In the genomic region with DNA sequence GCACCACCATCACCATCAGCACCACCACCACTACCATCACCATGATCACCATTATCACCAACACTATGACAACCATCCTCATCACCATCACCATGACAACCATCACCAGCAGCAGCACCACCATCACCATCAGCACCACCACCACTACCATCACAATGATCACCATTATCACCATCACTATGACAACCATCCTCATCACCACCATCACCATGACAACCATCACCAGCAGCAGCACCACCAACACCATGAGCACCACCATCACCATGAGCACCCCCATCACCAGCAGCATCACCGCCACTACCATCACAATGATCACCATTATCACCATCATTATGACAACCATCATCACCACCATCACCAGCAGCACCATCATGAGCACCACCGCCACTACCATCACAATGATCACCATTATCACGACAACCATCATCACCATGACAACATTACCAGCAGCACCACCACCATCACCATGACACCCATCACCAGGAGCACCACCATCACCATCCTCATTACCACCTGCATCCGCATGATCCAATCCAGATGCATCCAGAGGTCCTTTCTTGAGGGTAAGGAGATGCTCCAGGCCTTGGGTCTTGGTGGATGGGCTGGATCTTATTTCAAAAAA, we compare ENCODE assay signal across 1 cellular context.
TF ChIP-seq lines count a peak whose summit lies in the region.

No MANE protein-coding gene starts in this region.

TF ChIP-seq in GM23338, 12 proteins besides CTCF, POLR2A, EP300 and RAD21:
- TF ChIP-seq, protein P1, sequence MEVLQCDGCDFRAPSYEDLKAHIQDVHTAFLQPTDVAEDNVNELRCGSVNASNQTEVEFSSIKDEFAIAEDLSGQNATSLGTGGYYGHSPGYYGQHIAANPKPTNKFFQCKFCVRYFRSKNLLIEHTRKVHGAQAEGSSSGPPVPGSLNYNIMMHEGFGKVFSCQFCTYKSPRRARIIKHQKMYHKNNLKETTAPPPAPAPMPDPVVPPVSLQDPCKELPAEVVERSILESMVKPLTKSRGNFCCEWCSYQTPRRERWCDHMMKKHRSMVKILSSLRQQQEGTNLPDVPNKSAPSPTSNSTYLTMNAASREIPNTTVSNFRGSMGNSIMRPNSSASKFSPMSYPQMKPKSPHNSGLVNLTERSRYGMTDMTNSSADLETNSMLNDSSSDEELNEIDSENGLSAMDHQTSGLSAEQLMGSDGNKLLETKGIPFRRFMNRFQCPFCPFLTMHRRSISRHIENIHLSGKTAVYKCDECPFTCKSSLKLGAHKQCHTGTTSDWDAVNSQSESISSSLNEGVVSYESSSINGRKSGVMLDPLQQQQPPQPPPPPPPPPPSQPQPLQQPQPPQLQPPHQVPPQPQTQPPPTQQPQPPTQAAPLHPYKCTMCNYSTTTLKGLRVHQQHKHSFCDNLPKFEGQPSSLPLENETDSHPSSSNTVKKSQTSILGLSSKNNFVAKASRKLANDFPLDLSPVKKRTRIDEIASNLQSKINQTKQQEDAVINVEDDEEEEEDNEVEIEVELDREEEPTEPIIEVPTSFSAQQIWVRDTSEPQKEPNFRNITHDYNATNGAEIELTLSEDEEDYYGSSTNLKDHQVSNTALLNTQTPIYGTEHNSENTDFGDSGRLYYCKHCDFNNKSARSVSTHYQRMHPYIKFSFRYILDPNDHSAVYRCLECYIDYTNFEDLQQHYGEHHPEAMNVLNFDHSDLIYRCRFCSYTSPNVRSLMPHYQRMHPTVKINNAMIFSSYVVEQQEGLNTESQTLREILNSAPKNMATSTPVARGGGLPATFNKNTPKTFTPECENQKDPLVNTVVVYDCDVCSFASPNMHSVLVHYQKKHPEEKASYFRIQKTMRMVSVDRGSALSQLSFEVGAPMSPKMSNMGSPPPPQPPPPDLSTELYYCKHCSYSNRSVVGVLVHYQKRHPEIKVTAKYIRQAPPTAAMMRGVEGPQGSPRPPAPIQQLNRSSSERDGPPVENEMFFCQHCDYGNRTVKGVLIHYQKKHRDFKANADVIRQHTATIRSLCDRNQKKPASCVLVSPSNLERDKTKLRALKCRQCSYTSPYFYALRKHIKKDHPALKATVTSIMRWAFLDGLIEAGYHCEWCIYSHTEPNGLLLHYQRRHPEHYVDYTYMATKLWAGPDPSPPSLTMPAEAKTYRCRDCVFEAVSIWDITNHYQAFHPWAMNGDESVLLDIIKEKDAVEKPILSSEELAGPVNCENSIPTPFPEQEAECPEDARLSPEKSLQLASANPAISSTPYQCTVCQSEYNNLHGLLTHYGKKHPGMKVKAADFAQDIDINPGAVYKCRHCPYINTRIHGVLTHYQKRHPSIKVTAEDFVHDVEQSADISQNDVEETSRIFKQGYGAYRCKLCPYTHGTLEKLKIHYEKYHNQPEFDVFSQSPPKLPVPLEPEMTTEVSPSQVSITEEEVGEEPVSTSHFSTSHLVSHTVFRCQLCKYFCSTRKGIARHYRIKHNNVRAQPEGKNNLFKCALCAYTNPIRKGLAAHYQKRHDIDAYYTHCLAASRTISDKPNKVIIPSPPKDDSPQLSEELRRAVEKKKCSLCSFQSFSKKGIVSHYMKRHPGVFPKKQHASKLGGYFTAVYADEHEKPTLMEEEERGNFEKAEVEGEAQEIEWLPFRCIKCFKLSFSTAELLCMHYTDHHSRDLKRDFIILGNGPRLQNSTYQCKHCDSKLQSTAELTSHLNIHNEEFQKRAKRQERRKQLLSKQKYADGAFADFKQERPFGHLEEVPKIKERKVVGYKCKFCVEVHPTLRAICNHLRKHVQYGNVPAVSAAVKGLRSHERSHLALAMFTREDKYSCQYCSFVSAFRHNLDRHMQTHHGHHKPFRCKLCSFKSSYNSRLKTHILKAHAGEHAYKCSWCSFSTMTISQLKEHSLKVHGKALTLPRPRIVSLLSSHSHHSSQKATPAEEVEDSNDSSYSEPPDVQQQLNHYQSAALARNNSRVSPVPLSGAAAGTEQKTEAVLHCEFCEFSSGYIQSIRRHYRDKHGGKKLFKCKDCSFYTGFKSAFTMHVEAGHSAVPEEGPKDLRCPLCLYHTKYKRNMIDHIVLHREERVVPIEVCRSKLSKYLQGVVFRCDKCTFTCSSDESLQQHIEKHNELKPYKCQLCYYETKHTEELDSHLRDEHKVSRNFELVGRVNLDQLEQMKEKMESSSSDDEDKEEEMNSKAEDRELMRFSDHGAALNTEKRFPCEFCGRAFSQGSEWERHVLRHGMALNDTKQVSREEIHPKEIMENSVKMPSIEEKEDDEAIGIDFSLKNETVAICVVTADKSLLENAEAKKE (CRISPR knock-in tag; IDR thresholded peaks at IDR 0.05), result no peak
- TF ChIP-seq POLR2AphosphoS5 (IDR thresholded peaks at IDR 0.05; ENCODE audit: low read depth), result peak; percentile 48
TF ChIP-seq in GM23338: peak in this region for 1.
